ENCODE assay signal across 8 cellular contexts in genomic region chr15:63156708-63157065, GRCh38. TPM values are rescaled to one million over a fixed set of nuclear protein-coding genes. Genes with fewer than 3 reads are reported as not detected.
DNase-seq lines count a peak whose midpoint lies in the region; ATAC-seq and TF ChIP-seq lines count a peak whose summit lies in the region.

No MANE protein-coding gene starts in this region.

- H3K9ac ChIP-seq in parathyroid adenoma, result no peak overlapping the region

- DNase-seq in stimulated activated CD4-positive, alpha-beta T cell treated with anti-CD3 and anti-CD28 coated beads, Interleukin-15, amount 100 ng/mL, for 24 hours, result peak; percentile 29
- DNase-seq in stimulated activated CD4-positive, alpha-beta T cell treated with anti-CD3 and anti-CD28 coated beads, Interleukin-4, amount 100 ng/mL, for 1 hour, result no peak
- peak; percentile 47 for DNase-seq in NCI-H226
- DNase-seq in left cardiac atrium, result peak; percentile 47

- H3K36me3 ChIP-seq in parathyroid adenoma (ENCODE audit: control insufficient read depth, insufficient read depth, low read length), result no peaks in the 10 kb centered on the region

- TF ChIP-seq CTCF in parathyroid adenoma (IDR thresholded peaks at IDR 0.05), result no peak

- intact Hi-C loops in left cardiac atrium (cut with DNase I), result loop anchor here in 1 of 2 donors (5.0 kb wide), 1 partner anchor 121 kb away; the partner anchor contains the start of gene APH1B

- peak overlapping the region; percentile 58 for H3K4me2 ChIP-seq in parathyroid adenoma (ENCODE audit: low read length)

- H3K4me3 ChIP-seq in parathyroid adenoma (ENCODE audit: low read depth, low read length), result peak overlapping the region; percentile 96

- peak overlapping the region; percentile 88 for H3K27ac ChIP-seq in angular gyrus (ENCODE audit: low read depth, low read length)
- H3K27ac ChIP-seq in parathyroid adenoma, result peak overlapping the region; percentile 89

- ATAC-seq in left cardiac atrium, result peak; percentile 42 to 48
- ATAC-seq in HG03108 (IDR thresholded peaks at IDR 0.05; ENCODE audit: unreplicated experiment), result no peak
- no peak for ATAC-seq in HG03469 (IDR thresholded peaks at IDR 0.05; ENCODE audit: unreplicated experiment)

- peak overlapping the region; percentile 85 for H2AFZ ChIP-seq in parathyroid adenoma

- no peaks in the 10 kb centered on the region for H3K4me1 ChIP-seq in parathyroid adenoma

- H3K27me3 ChIP-seq in parathyroid adenoma (ENCODE audit: control insufficient read depth, insufficient read depth, low read length), result no peaks in the 10 kb centered on the region

- H3K79me2 ChIP-seq in parathyroid adenoma, result no peaks in the 10 kb centered on the region

- H3K9me3 ChIP-seq in parathyroid adenoma (ENCODE audit: control insufficient read depth, low read length), result no peaks in the 10 kb centered on the region

RNA-seq across cellular contexts. Expression of gene RPS27L, which starts 0.6 kb away (rescaled TPM):
- 100 to 1,000 TPM; 137 to 159 TPM for total RNA-seq in left cardiac atrium

RNA-seq across cellular contexts. Expression of gene RAB8B, which starts 32.7 kb away (rescaled TPM):
- total RNA-seq in left cardiac atrium, result 10 to 100 TPM; 19.7 to 21.9 TPM

RNA-seq across cellular contexts. Expression of gene LACTB, which starts 35.0 kb away (rescaled TPM):
- total RNA-seq in left cardiac atrium, result 10 to 100 TPM; 18.2 to 20.3 TPM

Comparison
In these comparisons a context has a peak if more than half of its experiments do, and no peak if none do; other contexts are left out.
1. ATAC-seq: peak in left cardiac atrium (2 of 2); none in HG03108 (single experiment) and HG03469 (single experiment).